In genomic region chr3:113019182-113020137, GRCh38 we compare ENCODE assay signal across 8 cellular contexts. TPM values are rescaled to one million over a fixed set of nuclear protein-coding genes. Genes with fewer than 3 reads are reported as not detected.
A peak's percentile ranks its signal among the peaks of the same experiment; 100 is the strongest.
DNase-seq lines count a peak whose midpoint lies in the region; ATAC-seq and TF ChIP-seq lines count a peak whose summit lies in the region.

No MANE protein-coding gene starts in this region.

- peak; percentile 86 for TF ChIP-seq POLR2A in GM19193 (IDR thresholded peaks at IDR 0.05; ENCODE audit: extremely low read depth, insufficient read depth, insufficient read length)

- DNase-seq in Ammon's horn (ENCODE audit: low spot score) (peak; percentile 96), NCI-H460 (ENCODE audit: extremely low read depth, low read depth) (peak; percentile 81), choroid plexus epithelial cell (ENCODE audit: low read depth) (peak; percentile 95), kidney epithelial cell (ENCODE audit: low read depth) (peak; percentile 66)
- peak; percentile 83 to 85 for DNase-seq in activated CD4-positive, alpha-beta T cell treated with anti-CD3 and anti-CD28 coated beads for 24 hours (ENCODE audit: low read depth in 2 of 2)
- peak; percentile 93 for DNase-seq in stimulated activated CD4-positive, alpha-beta T cell treated with anti-CD3 and anti-CD28 coated beads, Interleukin-15, amount 100 ng/mL, for 24 hours

- TF ChIP-seq CTCF in choroid plexus epithelial cell (conservative IDR thresholded peaks at IDR 0.05; ENCODE audit: low read depth, low read length) (no peak), kidney epithelial cell (IDR thresholded peaks at IDR 0.05; ENCODE audit: insufficient read depth, low read length, poor library complexity, severe bottlenecking) (no peak)

- H3K36me3 ChIP-seq in kidney epithelial cell (ENCODE audit: control insufficient read depth, insufficient read depth, low read length), result no peaks in the 10 kb centered on the region

- peak; percentile 95 for ATAC-seq in HG03432 (IDR thresholded peaks at IDR 0.05; ENCODE audit: unreplicated experiment)

- H3K4me3 ChIP-seq in choroid plexus epithelial cell (ENCODE audit: low read depth, low read length) (peak overlapping the region; percentile 84), kidney epithelial cell (ENCODE audit: low read depth, low read length) (peak overlapping the region; percentile 80)

- H3K27me3 ChIP-seq in kidney epithelial cell (ENCODE audit: control insufficient read depth, insufficient read depth, low read length), result no peaks in the 10 kb centered on the region

RNA-seq across cellular contexts. Expression of gene GTPBP8, which starts 28.7 kb away (rescaled TPM):
- total RNA-seq in NCI-H460 (2014; rRNA removed; shearing (Covaris generic)), result 17.1 and 17.6 TPM in 2 replicates
- polyA plus RNA-seq in NCI-H460 (2014; cell fraction: nucleus; rRNA removed), result 11.8 and 12.2 TPM in 2 replicates
- 18.7 and 22.8 TPM in 2 replicates for total RNA-seq in kidney epithelial cell

RNA-seq across cellular contexts. Expression of gene CD200R1, which starts 44.6 kb away (rescaled TPM):
- total RNA-seq in NCI-H460 (2014; rRNA removed; shearing (Covaris generic)), result 0.09 TPM in 1 of 2 replicates, not detected in the other
- 0.19 and 0.83 TPM in 2 replicates for polyA plus RNA-seq in NCI-H460 (2014; cell fraction: nucleus; rRNA removed)
- total RNA-seq in kidney epithelial cell, result not detected in 2 replicates

Comparison
In these comparisons a context has a peak if more than half of its experiments do, and no peak if none do; other contexts are left out.
1. Peak in every context shown above with its lines: DNase-seq, ATAC-seq and H3K4me3 ChIP-seq.